16 cellular contexts compared by ENCODE assay signal in the genomic region with DNA sequence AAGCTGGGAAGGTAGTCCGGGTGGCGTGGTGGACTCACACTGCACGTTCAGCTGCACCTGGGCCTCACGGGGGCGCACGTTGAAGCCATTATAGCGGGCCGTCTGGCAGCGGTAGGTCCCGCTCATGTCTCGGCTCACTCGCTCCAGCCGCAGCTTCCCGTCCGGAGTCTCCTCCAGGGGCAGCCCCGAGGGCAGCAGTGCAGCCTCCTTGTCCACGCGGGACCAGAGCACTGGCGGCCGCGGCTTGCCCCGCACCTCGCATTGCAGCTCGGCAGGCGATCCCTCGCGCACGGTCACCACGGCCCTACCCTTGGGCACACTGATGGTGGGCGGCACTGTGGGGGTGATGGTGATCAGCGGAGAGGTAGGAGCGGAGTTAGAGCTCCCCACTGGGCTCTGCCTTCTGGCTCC. TPM values are rescaled to one million over a fixed set of nuclear protein-coding genes. Genes with fewer than 3 reads are reported as not detected.
DNase-seq lines count a peak whose midpoint lies in the region; ATAC-seq and TF ChIP-seq lines count a peak whose summit lies in the region.
"Had no signal": no experiment of that assay in that cellular context is flagged by ENCODE, and none has a peak within 500 bp of the region (broad histone marks: within the 10 kb centered on the region; RNA-seq: fewer than 3 reads in every experiment).

No MANE protein-coding gene starts in this region.

- no peak overlapping the region for H3K4me3 Mint-ChIP-seq in neural crest cell
- H3K4me3 Mint-ChIP-seq in T-helper 2 cell treated with Interferon-gamma antibody and Interleukin-4, amounts not matched to agents 5 μg/mL and 100 μg/mL, for 36 hours, result no peak overlapping the region
- H3K4me3 Mint-ChIP-seq: dendritic cell treated with granulocyte-macrophage colony-stimulating factor and Interleukin-4, amounts not matched to agents 40 ng/mL and 50 ng/mL, for 4 days had no signal

- H3K36me3 Mint-ChIP-seq in neural crest cell (ENCODE audit: low read depth), result peaks cover 6% of the 10 kb centered on the region
- peaks cover 11% of the 10 kb centered on the region for H3K36me3 Mint-ChIP-seq in T-helper 2 cell treated with Interferon-gamma antibody and Interleukin-4, amounts not matched to agents 5 μg/mL and 100 μg/mL, for 36 hours (ENCODE audit: low read depth)

- in situ Hi-C loops in brain microvascular endothelial cell (cut with HindIII; ENCODE audit: low pct_ligation_motif_present, low sequenced_read_pairs), result no loop called here

- H3K4me1 ChIP-seq in iPS-18a (ENCODE audit: control insufficient read depth, low read depth, low read length), result peaks cover 3% of the 10 kb centered on the region
- H3K4me1 ChIP-seq in testis, result no peaks in the 10 kb centered on the region
- H3K4me1 ChIP-seq: BLaER1 had no signal

- no peak for ATAC-seq in HG02642 (IDR thresholded peaks at IDR 0.05; ENCODE audit: poor library complexity, unreplicated experiment)

- H3K4me3 ChIP-seq in GM12875 (ENCODE audit: low read depth, low read length), result no peak overlapping the region
- no peak overlapping the region for H3K4me3 ChIP-seq in brain microvascular endothelial cell (ENCODE audit: low read depth, low read length)
- H3K4me3 ChIP-seq in iPS-18a (ENCODE audit: low read length), result peak overlapping the region; percentile 43
- no peak overlapping the region for H3K4me3 ChIP-seq in testis
- H3K4me3 ChIP-seq: adrenal gland, BLaER1, SK-N-MC had no signal

- peak overlapping the region; percentile 35 for H3K27ac Mint-ChIP-seq in neural crest cell (ENCODE audit: unreplicated experiment)
- no peak overlapping the region for H3K27ac Mint-ChIP-seq in T-helper 2 cell treated with Interferon-gamma antibody and Interleukin-4, amounts not matched to agents 5 μg/mL and 100 μg/mL, for 36 hours
- H3K27ac Mint-ChIP-seq: dendritic cell treated with granulocyte-macrophage colony-stimulating factor and Interleukin-4, amounts not matched to agents 40 ng/mL and 50 ng/mL, for 4 days had no signal

- H3K27ac ChIP-seq in brain microvascular endothelial cell, result no peak overlapping the region
- no peak overlapping the region for H3K27ac ChIP-seq in iPS-18a (ENCODE audit: low read length)
- H3K27ac ChIP-seq in testis, result no peak overlapping the region
- H3K27ac ChIP-seq: adrenal gland, BLaER1, SK-N-MC, stomach, WERI-Rb-1 had no signal

- intact Hi-C loops in testis (cut with DNase I; ENCODE audit: low total_unique reads), result no loop called here

- peaks cover 6% of the 10 kb centered on the region for H3K4me1 Mint-ChIP-seq in neural crest cell
- H3K4me1 Mint-ChIP-seq in T-helper 2 cell treated with Interferon-gamma antibody and Interleukin-4, amounts not matched to agents 5 μg/mL and 100 μg/mL, for 36 hours (ENCODE audit: low read depth), result peaks cover 9% of the 10 kb centered on the region

- WGBS in testis, 2 donors, result 50 to 68% methylated on average over 21 to 32 of the region's 32 CpGs

- no peak overlapping the region for H3K9ac ChIP-seq in iPS-18a (ENCODE audit: low read length)
- H3K9ac ChIP-seq: BLaER1 had no signal

- TF ChIP-seq CTCF in GM12875 (IDR thresholded peaks at IDR 0.05; ENCODE audit: borderline replicate concordance, insufficient read depth, low read depth, low read length), result peak; percentile 35; the same call in 1 of the 2 replicates
- TF ChIP-seq CTCF in brain microvascular endothelial cell (IDR thresholded peaks at IDR 0.05; ENCODE audit: low read depth, low read length, missing control alignments), result peak; percentile 16
- peak; percentile 46 for TF ChIP-seq CTCF in neural crest cell (conservative IDR thresholded peaks at IDR 0.05)
- no peak for TF ChIP-seq CTCF in testis (IDR thresholded peaks at IDR 0.05)

- no peaks in the 10 kb centered on the region for H3K36me3 ChIP-seq in brain microvascular endothelial cell (replicated peaks)
- no peaks in the 10 kb centered on the region for H3K36me3 ChIP-seq in iPS-18a (ENCODE audit: control insufficient read depth, low read depth, low read length)
- H3K36me3 ChIP-seq in testis (ENCODE audit: low read depth, missing control alignments), result no peaks in the 10 kb centered on the region
- H3K36me3 ChIP-seq: adrenal gland, BLaER1 had no signal

- no peak for TF ChIP-seq POLR2A in testis (IDR thresholded peaks at IDR 0.05)

- H3K9me3 Mint-ChIP-seq in neural crest cell, result peaks cover 4% of the 10 kb centered on the region
- H3K9me3 Mint-ChIP-seq in T-helper 2 cell treated with Interferon-gamma antibody and Interleukin-4, amounts not matched to agents 5 μg/mL and 100 μg/mL, for 36 hours, result peaks cover 14% of the 10 kb centered on the region
- H3K9me3 Mint-ChIP-seq: dendritic cell treated with granulocyte-macrophage colony-stimulating factor and Interleukin-4, amounts not matched to agents 40 ng/mL and 50 ng/mL, for 4 days had no signal

- DNase-seq in brain microvascular endothelial cell, result no peak
- DNase-seq in neural crest cell (ENCODE audit: low read depth, low spot score), result no peak
- DNase-seq in T-helper 2 cell treated with Interferon-gamma antibody and Interleukin-4, amounts not matched to agents 5 μg/mL and 100 μg/mL, for 36 hours (ENCODE audit: low spot score), result no peak
- DNase-seq in testis, result no peak
- no peak for DNase-seq in DMS 273 treated with DMSO at 0.1 percent for 48 hours (lab: John Stamatoyannopoulos, UW)
- DNase-seq: activated T-cell treated with anti-CD3 and anti-CD28 coated beads for 4 hours, NCI-H2081, stomach, WERI-Rb-1 had no signal

- peaks cover 6% of the 10 kb centered on the region for H3K27me3 ChIP-seq in brain microvascular endothelial cell (replicated peaks)
- H3K27me3 ChIP-seq in iPS-18a (ENCODE audit: control insufficient read depth, insufficient read depth, low read length), result peaks cover 33% of the 10 kb centered on the region
- no peaks in the 10 kb centered on the region for H3K27me3 ChIP-seq in testis
- H3K27me3 ChIP-seq: BLaER1 had no signal

- H3K9me3 ChIP-seq in iPS-18a (ENCODE audit: control insufficient read depth, low read depth, low read length) (no peaks in the 10 kb centered on the region), testis (no peaks in the 10 kb centered on the region)

- peaks cover 48% of the 10 kb centered on the region for H3K27me3 Mint-ChIP-seq in neural crest cell (ENCODE audit: low read depth)
- H3K27me3 Mint-ChIP-seq in T-helper 2 cell treated with Interferon-gamma antibody and Interleukin-4, amounts not matched to agents 5 μg/mL and 100 μg/mL, for 36 hours (ENCODE audit: low read depth), result peaks cover 34% of the 10 kb centered on the region

RNA-seq across cellular contexts. Expression of a gene that starts 47.6 kb away (rescaled TPM):
- total RNA-seq in neural crest cell (17.8 and 21.7 TPM in 2 replicates), testis (10 to 100 TPM in 1 of 2 donors, 1 to 10 TPM in 1; 5.9 to 16.0 TPM)
- polyA plus RNA-seq in testis (ENCODE audit: insufficient read depth, low read depth, low replicate concordance), result 7.0 TPM

Comparison
In these comparisons a context has a peak if more than half of its experiments do, and no peak if none do; other contexts are left out.
1. CTCF ChIP-seq: peak in GM12875 (single experiment), brain microvascular endothelial cell (single experiment) and neural crest cell (single experiment); none in testis (0 of 3).